ENCODE assay signal across 35 cellular contexts in genomic region chr4:68891679-68892078, GRCh38. TPM values are rescaled to one million over a fixed set of nuclear protein-coding genes. Genes with fewer than 3 reads are reported as not detected.
"Had no signal": no experiment of that assay in that cellular context is flagged by ENCODE, and none has a peak within 500 bp of the region (broad histone marks: within the 10 kb centered on the region; RNA-seq: fewer than 3 reads in every experiment).

No MANE protein-coding gene starts in this region.

- H3K36me3 Mint-ChIP-seq: activated naive CD8-positive, alpha-beta T cell had no signal

- H3K9me3 Mint-ChIP-seq: activated T-helper 17 cell treated with anti-CD3 and anti-CD28 coated beads, Interleukin-2, amount 50 U/mL, for 72 hours; T-helper 1 cell treated with Interleukin-12 subunit alpha and Interleukin-12 subunit beta and Interleukin-4 antibody, amounts not matched to agents 30 μg/mL and 1 μg/mL, for 36 hours; T-helper 2 cell treated with Interferon-gamma antibody and Interleukin-4, amounts not matched to agents 5 μg/mL and 100 μg/mL, for 36 hours had no signal

- DNase-seq: activated B cell treated with CpG ODN at 0.5 μM for 24 hours; activated CD4-positive, alpha-beta T cell treated with anti-CD3 and anti-CD28 coated beads for 48 hours; activated CD4-positive, alpha-beta T cell treated with anti-CD3 and anti-CD28 coated beads, Interleukin-2, amount 50 U/mL, for 1 hour; activated CD4-positive, alpha-beta T cell treated with anti-CD3 and anti-CD28 coated beads, Interleukin-2, amount 50 U/mL, for 48 hours; activated CD8-positive, alpha-beta memory T cell treated with anti-CD3 and anti-CD28 coated beads for 24 hours; activated CD8-positive, alpha-beta T cell treated with anti-CD3 and anti-CD28 coated beads for 36 hours; activated effector memory CD4-positive, alpha-beta T cell treated with Interleukin-2 at 50 U/mL for 16 hours; activated gamma-delta T cell treated with Interleukin-2 at 50 U/mL for 16 hours; activated naive CD4-positive, alpha-beta T cell treated with anti-CD3 and anti-CD28 coated beads, Interleukin-2, amount 50 U/mL, for 16 hours; activated naive CD4-positive, alpha-beta T cell treated with Interleukin-2 at 50 U/mL for 16 hours; activated T-cell treated with anti-CD3 and anti-CD28 coated beads, Interleukin-2, amount 50 U/mL, for 4 hours; adrenal gland; amygdala; aorta; body of pancreas; caudate nucleus; cortex of kidney; dermis blood vessel endothelial cell; effector CD4-positive, alpha-beta T cell; effector memory CD8-positive, alpha-beta T cell; erythroblast; foreskin melanocyte; heart right ventricle; T1000; WERI-Rb-1 had no signal

- H3K27ac Mint-ChIP-seq: activated B cell treated with CpG ODN at 0.5 μM for 24 hours; activated CD8-positive, alpha-beta T cell treated with anti-CD3 and anti-CD28 coated beads for 36 hours; activated naive CD8-positive, alpha-beta T cell; activated T-helper 17 cell treated with anti-CD3 and anti-CD28 coated beads, Interleukin-2, amount 50 U/mL, for 72 hours; effector memory CD8-positive, alpha-beta T cell; T-helper 1 cell treated with Interleukin-12 subunit alpha and Interleukin-12 subunit beta and Interleukin-4 antibody, amounts not matched to agents 30 μg/mL and 1 μg/mL, for 36 hours; T-helper 2 cell treated with Interferon-gamma antibody and Interleukin-4, amounts not matched to agents 5 μg/mL and 100 μg/mL, for 36 hours had no signal

- H3K4me3 ChIP-seq: adrenal gland, body of pancreas, esophagus muscularis mucosa, gastroesophageal sphincter, heart right ventricle had no signal

- H3K27me3 ChIP-seq: adrenal gland, body of pancreas, esophagus muscularis mucosa, gastroesophageal sphincter, heart right ventricle had no signal

- H3K4me1 Mint-ChIP-seq: activated B cell treated with CpG ODN at 0.5 μM for 24 hours; activated T-helper 17 cell treated with anti-CD3 and anti-CD28 coated beads, Interleukin-2, amount 50 U/mL, for 72 hours had no signal

- H3K27me3 Mint-ChIP-seq: activated B cell treated with CpG ODN at 0.5 μM for 24 hours; activated CD8-positive, alpha-beta T cell treated with anti-CD3 and anti-CD28 coated beads for 36 hours; activated naive CD8-positive, alpha-beta T cell; activated T-helper 17 cell treated with anti-CD3 and anti-CD28 coated beads, Interleukin-2, amount 50 U/mL, for 72 hours; effector memory CD8-positive, alpha-beta T cell had no signal

- H3K27ac ChIP-seq: adrenal gland, body of pancreas, esophagus muscularis mucosa, gastroesophageal sphincter, heart right ventricle, WERI-Rb-1 had no signal

- H3K36me3 ChIP-seq: adrenal gland, esophagus muscularis mucosa, gastroesophageal sphincter, heart right ventricle, WERI-Rb-1 had no signal

- ATAC-seq: activated CD4-positive, CD25-positive, alpha-beta regulatory T cell treated with anti-CD3 and anti-CD28 coated beads, Interleukin-2, amount 50 U/mL, for 24 hours; activated CD8-positive, alpha-beta T cell treated with anti-CD3 and anti-CD28 coated beads for 36 hours; activated T-cell treated with anti-CD3 and anti-CD28 coated beads, Interleukin-2, amount 50 U/mL, for 4 hours; activated T-helper 17 cell treated with anti-CD3 and anti-CD28 coated beads, Interleukin-2, amount 50 U/mL, for 72 hours; body of pancreas; effector memory CD8-positive, alpha-beta T cell; gastroesophageal sphincter; heart right ventricle had no signal

- H3K9me3 ChIP-seq: adrenal gland, body of pancreas, esophagus muscularis mucosa, gastroesophageal sphincter, heart right ventricle had no signal

- H3K4me1 ChIP-seq: adrenal gland, body of pancreas, esophagus muscularis mucosa, gastroesophageal sphincter, heart right ventricle had no signal

- H3K4me3 Mint-ChIP-seq: activated B cell treated with CpG ODN at 0.5 μM for 24 hours; activated CD8-positive, alpha-beta T cell treated with anti-CD3 and anti-CD28 coated beads for 36 hours; activated naive CD8-positive, alpha-beta T cell; activated T-cell treated with anti-CD3 and anti-CD28 coated beads, Interleukin-2, amount 50 U/mL, for 4 hours; activated T-helper 17 cell treated with anti-CD3 and anti-CD28 coated beads, Interleukin-2, amount 50 U/mL, for 72 hours; effector memory CD8-positive, alpha-beta T cell; T-helper 1 cell treated with Interleukin-12 subunit alpha and Interleukin-12 subunit beta and Interleukin-4 antibody, amounts not matched to agents 30 μg/mL and 1 μg/mL, for 36 hours; T-helper 2 cell treated with Interferon-gamma antibody and Interleukin-4, amounts not matched to agents 5 μg/mL and 100 μg/mL, for 36 hours had no signal

RNA-seq across cellular contexts. Expression of gene UGT2A3, which starts 59.9 kb away (rescaled TPM):
- total RNA-seq: activated B cell treated with CpG ODN at 0.5 μM for 24 hours; activated CD8-positive, alpha-beta T cell treated with anti-CD3 and anti-CD28 coated beads for 36 hours; activated T-helper 17 cell treated with anti-CD3 and anti-CD28 coated beads, Interleukin-2, amount 50 U/mL, for 72 hours; aorta; chondrocyte; esophagus muscularis mucosa; fibroblast of villous mesenchyme; glomerular endothelial cell; heart right ventricle had no signal
- polyA plus RNA-seq: adrenal gland, heart right ventricle had no signal
